Comparison of ENCODE assay signal across 8 cellular contexts in genomic region chr12:7959278-7960063, GRCh38. TPM values are rescaled to one million over a fixed set of nuclear protein-coding genes. Genes with fewer than 3 reads are reported as not detected.
A peak's percentile ranks its signal among the peaks of the same experiment; 100 is the strongest.
DNase-seq lines count a peak whose midpoint lies in the region; ATAC-seq, FAIRE-seq and TF ChIP-seq lines count a peak whose summit lies in the region.

No MANE protein-coding gene starts in this region.

- CTCF ChIA-PET in activated naive CD4-positive, alpha-beta T cell treated with anti-CD3 and anti-CD28 coated beads, Interleukin-2, amount 10 ng/mL, durations not matched to agents 7 days and 5 days (lab: Charles Lee) = interaction anchor here (1.3 to 14.7 kb wide), 4 partner anchors 11 to 35 kb away, joined by 4 to 260 read pairs (median 28); partner anchors contain the start of gene SLC2A3

- 39% methylated on average over 5 of the region's 5 CpGs for WGBS in right lobe of liver (ENCODE audit: insufficient coverage, low coverage, low lambda C conversion rate, missing lambda C conversion rate)

- no peaks in the 10 kb centered on the region for H3K27me3 ChIP-seq in right lobe of liver

- H3K4me1 ChIP-seq in right lobe of liver = no peaks in the 10 kb centered on the region

- H3K4me3 Mint-ChIP-seq in CD14-positive monocyte = peak overlapping the region; percentile 79 to 93
- H3K4me3 Mint-ChIP-seq in activated naive CD4-positive, alpha-beta T cell treated with anti-CD3 and anti-CD28 coated beads, Interleukin-2, amount 10 ng/mL, durations not matched to agents 7 days and 5 days = peak overlapping the region; percentile 78

- FAIRE-seq in H54 (lab: Jason Lieb, UNC) = no peak

- peak overlapping the region in 1 of 3 donors; percentile 16 for H3K27ac ChIP-seq in right lobe of liver

- intact Hi-C loops in CD14-positive monocyte (cut with micrococcal nuclease) (loop anchor here (2.0 to 5.0 kb wide), 4 partner anchors 23 to 38 kb away; partner anchors contain the start of gene SLC2A3 (in 1 of the 2)), right lobe of liver (cut with DNase I) (no loop called here)

- H3K4me1 Mint-ChIP-seq in CD14-positive monocyte = peaks cover 48% of the 10 kb centered on the region
- peaks cover 49% of the 10 kb centered on the region for H3K4me1 Mint-ChIP-seq in activated naive CD4-positive, alpha-beta T cell treated with anti-CD3 and anti-CD28 coated beads, Interleukin-2, amount 10 ng/mL, durations not matched to agents 7 days and 5 days

- peaks cover 0 to 4% (median 0%) of the 10 kb centered on the region in 7 donors for H3K9me3 Mint-ChIP-seq in CD14-positive monocyte
- no peaks in the 10 kb centered on the region for H3K9me3 Mint-ChIP-seq in activated naive CD4-positive, alpha-beta T cell treated with anti-CD3 and anti-CD28 coated beads, Interleukin-2, amount 10 ng/mL, durations not matched to agents 7 days and 5 days

- peak overlapping the region; percentile 91 to 99 (median 96) for H3K27ac Mint-ChIP-seq in CD14-positive monocyte
- H3K27ac Mint-ChIP-seq in activated naive CD4-positive, alpha-beta T cell treated with anti-CD3 and anti-CD28 coated beads, Interleukin-2, amount 10 ng/mL, durations not matched to agents 7 days and 5 days = peak overlapping the region; percentile 89

- DNase-seq in CD14-positive monocyte (ENCODE audit: low spot score) = no peak
- peak; percentile 79 for DNase-seq in OCI-M1 (lab: John Stamatoyannopoulos, UW)
- peak; percentile 72 for DNase-seq in activated naive CD4-positive, alpha-beta T cell treated with anti-CD3 and anti-CD28 coated beads, Interleukin-2, amount 10 ng/mL, durations not matched to agents 7 days and 5 days
- peak in 1 of 3 donors; percentile 47 for DNase-seq in right lobe of liver
- no peak for DNase-seq in HCEC 1CT
- no peak for DNase-seq in NCI-H1092 treated with DMSO at 0.1 percent for 48 hours (lab: John Stamatoyannopoulos, UW)
- DNase-seq in H54 (ENCODE audit: insufficient read length, low spot score) = no peak

- no peak for TF ChIP-seq POLR2A in right lobe of liver (IDR thresholded peaks at IDR 0.05)
- TF ChIP-seq POLR2A in H54 (IDR thresholded peaks at IDR 0.05; ENCODE audit: low read depth, low read length) = no peak

- no peaks in the 10 kb centered on the region for H3K36me3 Mint-ChIP-seq in CD14-positive monocyte
- peaks cover 12% of the 10 kb centered on the region for H3K36me3 Mint-ChIP-seq in activated naive CD4-positive, alpha-beta T cell treated with anti-CD3 and anti-CD28 coated beads, Interleukin-2, amount 10 ng/mL, durations not matched to agents 7 days and 5 days

- peak; percentile 54 for ATAC-seq in GM21529 (IDR thresholded peaks at IDR 0.05; ENCODE audit: unreplicated experiment)
- peak; percentile 29 to 52 (median 40) for ATAC-seq in right lobe of liver

- no peak overlapping the region for H3K4me3 ChIP-seq in right lobe of liver

- H3K36me3 ChIP-seq in right lobe of liver = no peaks in the 10 kb centered on the region

- no peaks in the 10 kb centered on the region for H3K9me3 ChIP-seq in right lobe of liver

- TF ChIP-seq CTCF in CD14-positive monocyte (IDR thresholded peaks at IDR 0.05) (no peak), right lobe of liver (IDR thresholded peaks at IDR 0.05) (no peak)

- peaks cover 0 to 2% (median 2%) of the 10 kb centered on the region in 3 donors for H3K27me3 Mint-ChIP-seq in CD14-positive monocyte (ENCODE audit: low read depth in 3 of 3)
- no peaks in the 10 kb centered on the region for H3K27me3 Mint-ChIP-seq in activated naive CD4-positive, alpha-beta T cell treated with anti-CD3 and anti-CD28 coated beads, Interleukin-2, amount 10 ng/mL, durations not matched to agents 7 days and 5 days

RNA-seq across cellular contexts. Expression of gene SLC2A3, which starts 23.5 kb away (rescaled TPM):
- polyA plus RNA-seq in CD14-positive monocyte = 100 to 1,000 TPM; 128 to 179 TPM
- 10 to 100 TPM in 2 of 6 experiments, 1 to 10 TPM in 4; 6.6 to 53.5 (median 8.4) TPM for total RNA-seq in right lobe of liver

Comparison
In these comparisons a context has a peak if more than half of its experiments do, and no peak if none do; other contexts are left out.
1. DNase-seq: peak in OCI-M1 (single experiment) and activated naive CD4-positive, alpha-beta T cell treated with anti-CD3 and anti-CD28 coated beads, Interleukin-2, amount 10 ng/mL, durations not matched to agents 7 days and 5 days (single experiment); none in CD14-positive monocyte (single experiment), HCEC 1CT (single experiment), NCI-H1092 treated with DMSO at 0.1 percent for 48 hours (single experiment) and H54 (single experiment).
2. intact Hi-C loops: an anchor here in CD14-positive monocyte (2.0 to 5.0 kb wide); none called in right lobe of liver.